Comparison of ENCODE assay signal across 1 cellular context in genomic region chr7:96685755-96686154, GRCh38.
A peak's percentile ranks its signal among the peaks of the same experiment; 100 is the strongest.
TF ChIP-seq lines count a peak whose summit lies in the region.

No MANE protein-coding gene starts in this region.

TF ChIP-seq in GM12878, 131 proteins besides CTCF, POLR2A, EP300 and RAD21 (continued from another document):
- TF ChIP-seq, protein P1, sequence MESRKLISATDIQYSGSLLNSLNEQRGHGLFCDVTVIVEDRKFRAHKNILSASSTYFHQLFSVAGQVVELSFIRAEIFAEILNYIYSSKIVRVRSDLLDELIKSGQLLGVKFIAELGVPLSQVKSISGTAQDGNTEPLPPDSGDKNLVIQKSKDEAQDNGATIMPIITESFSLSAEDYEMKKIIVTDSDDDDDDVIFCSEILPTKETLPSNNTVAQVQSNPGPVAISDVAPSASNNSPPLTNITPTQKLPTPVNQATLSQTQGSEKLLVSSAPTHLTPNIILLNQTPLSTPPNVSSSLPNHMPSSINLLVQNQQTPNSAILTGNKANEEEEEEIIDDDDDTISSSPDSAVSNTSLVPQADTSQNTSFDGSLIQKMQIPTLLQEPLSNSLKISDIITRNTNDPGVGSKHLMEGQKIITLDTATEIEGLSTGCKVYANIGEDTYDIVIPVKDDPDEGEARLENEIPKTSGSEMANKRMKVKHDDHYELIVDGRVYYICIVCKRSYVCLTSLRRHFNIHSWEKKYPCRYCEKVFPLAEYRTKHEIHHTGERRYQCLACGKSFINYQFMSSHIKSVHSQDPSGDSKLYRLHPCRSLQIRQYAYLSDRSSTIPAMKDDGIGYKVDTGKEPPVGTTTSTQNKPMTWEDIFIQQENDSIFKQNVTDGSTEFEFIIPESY (IDR thresholded peaks at IDR 0.05), result no peak
- peak; percentile 80 for TF ChIP-seq IRF4 (IDR thresholded peaks at IDR 0.05; ENCODE audit: low read depth, low read length)
- no peak for TF ChIP-seq TCF12 (IDR thresholded peaks at IDR 0.05; ENCODE audit: low read depth, low read length)
- TF ChIP-seq JUNB (IDR thresholded peaks at IDR 0.05), result peak; percentile 75
- no peak for TF ChIP-seq NFIC (IDR thresholded peaks at IDR 0.05; ENCODE audit: low read depth, low read length)
- TF ChIP-seq MTA2 (IDR thresholded peaks at IDR 0.05; ENCODE audit: low read depth), result peak; percentile 89
- 0 out of 2 replicates have a peak, but pooled peaks have one; percentile 15 for TF ChIP-seq NBN (IDR thresholded peaks at IDR 0.05)
- TF ChIP-seq IKZF1 (conservative IDR thresholded peaks at IDR 0.05), result peak; percentile 55
- TF ChIP-seq SMAD5 (IDR thresholded peaks at IDR 0.05; ENCODE audit: low read depth), result no peak
- no peak for TF ChIP-seq GABPA (IDR thresholded peaks at IDR 0.05; ENCODE audit: low read depth)
- TF ChIP-seq CBX5 (IDR thresholded peaks at IDR 0.05; ENCODE audit: low read depth), result 0 out of 2 replicates have a peak, but pooled peaks have one; percentile 65
- no peak for TF ChIP-seq USF1 (IDR thresholded peaks at IDR 0.05; ENCODE audit: borderline replicate concordance, extremely low read length, insufficient read depth, low read depth, low read length)
- TF ChIP-seq ZNF687 (IDR thresholded peaks at IDR 0.05), result no peak
- TF ChIP-seq RUNX3 (IDR thresholded peaks at IDR 0.05; ENCODE audit: low read length), result peak; percentile 73
- TF ChIP-seq GATAD2B (conservative IDR thresholded peaks at IDR 0.05; ENCODE audit: low read depth), result no peak
